ENCODE assay signal across 8 cellular contexts in genomic region chr16:57802635-57803412, GRCh38. TPM values are rescaled to one million over a fixed set of nuclear protein-coding genes. Genes with fewer than 3 reads are reported as not detected.
A peak's percentile ranks its signal among the peaks of the same experiment; 100 is the strongest.
DNase-seq lines count a peak whose midpoint lies in the region; ATAC-seq and TF ChIP-seq lines count a peak whose summit lies in the region.

No MANE protein-coding gene starts in this region.

- no peaks in the 10 kb centered on the region for H3K36me3 Mint-ChIP-seq in activated T-helper 2 cell treated with anti-CD3 and anti-CD28 coated beads, Interferon-gamma antibody, Interleukin-2, Interleukin-4, amounts not matched to agents 10 μg/mL and 5 μg/mL and 100 μg/mL, durations not matched to agents 14 hours and 24 hours and 36 hours (ENCODE audit: low read depth)

- peaks cover 0 to 9% (median 0%) of the 10 kb centered on the region in 7 donors for H3K27me3 ChIP-seq in heart right ventricle

- no peaks in the 10 kb centered on the region for H3K9me3 ChIP-seq in heart right ventricle

- H3K4me1 Mint-ChIP-seq in activated T-helper 2 cell treated with anti-CD3 and anti-CD28 coated beads, Interferon-gamma antibody, Interleukin-2, Interleukin-4, amounts not matched to agents 10 μg/mL and 5 μg/mL and 100 μg/mL, durations not matched to agents 14 hours and 24 hours and 36 hours (ENCODE audit: low read depth) = peaks cover 24% of the 10 kb centered on the region

- H3K36me3 ChIP-seq in heart right ventricle = peaks cover 0 to 4% (median 0%) of the 10 kb centered on the region in 9 donors

- peak overlapping the region; percentile 78 for H3K4me3 Mint-ChIP-seq in activated T-helper 2 cell treated with anti-CD3 and anti-CD28 coated beads, Interferon-gamma antibody, Interleukin-2, Interleukin-4, amounts not matched to agents 10 μg/mL and 5 μg/mL and 100 μg/mL, durations not matched to agents 14 hours and 24 hours and 36 hours (ENCODE audit: low read depth)

- H3K27me3 Mint-ChIP-seq in activated T-helper 2 cell treated with anti-CD3 and anti-CD28 coated beads, Interferon-gamma antibody, Interleukin-2, Interleukin-4, amounts not matched to agents 10 μg/mL and 5 μg/mL and 100 μg/mL, durations not matched to agents 14 hours and 24 hours and 36 hours (ENCODE audit: low read depth) = peaks cover 63% of the 10 kb centered on the region

- H3K27ac Mint-ChIP-seq in activated T-helper 2 cell treated with anti-CD3 and anti-CD28 coated beads, Interferon-gamma antibody, Interleukin-2, Interleukin-4, amounts not matched to agents 10 μg/mL and 5 μg/mL and 100 μg/mL, durations not matched to agents 14 hours and 24 hours and 36 hours = peak overlapping the region; percentile 73

- peak overlapping the region in 9 of 10 donors; percentile 51 to 85 (median 67) for H3K4me3 ChIP-seq in heart right ventricle

- DNase-seq in activated CD8-positive, alpha-beta memory T cell treated with anti-CD3 and anti-CD28 coated beads, Interleukin-2, amount 50 U/mL, for 48 hours = peak; percentile 58
- no peak for DNase-seq in activated CD8-positive, alpha-beta memory T cell treated with anti-CD3 and anti-CD28 coated beads for 24 hours
- DNase-seq in activated T-helper 2 cell treated with anti-CD3 and anti-CD28 coated beads, Interferon-gamma antibody, Interleukin-2, Interleukin-4, amounts not matched to agents 10 μg/mL and 5 μg/mL and 100 μg/mL, durations not matched to agents 14 hours and 24 hours and 36 hours (ENCODE audit: low spot score) = no peak
- DNase-seq in heart right ventricle = peak in 1 of 2 donors; percentile 30
- peak; percentile 97 for DNase-seq in pons (ENCODE audit: low spot score)
- DNase-seq in posterior vena cava (ENCODE audit: low spot score) = no peak
- no peak for DNase-seq in stimulated activated CD4-positive, alpha-beta T cell treated with anti-CD3 and anti-CD28 coated beads, Interleukin-4, amount 100 ng/mL, for 1 hour
- DNase-seq in NCI-H187 treated with DMSO at 0.1 percent for 48 hours (lab: John Stamatoyannopoulos, UW) = no peak

- ATAC-seq in heart right ventricle = peak; percentile 0 to 32 (median 16)

- peaks cover 34 to 78% (median 65%) of the 10 kb centered on the region in 9 donors for H3K4me1 ChIP-seq in heart right ventricle

- no peaks in the 10 kb centered on the region for H3K9me3 Mint-ChIP-seq in activated T-helper 2 cell treated with anti-CD3 and anti-CD28 coated beads, Interferon-gamma antibody, Interleukin-2, Interleukin-4, amounts not matched to agents 10 μg/mL and 5 μg/mL and 100 μg/mL, durations not matched to agents 14 hours and 24 hours and 36 hours

- peak overlapping the region; percentile 89 to 99 (median 96) for H3K27ac ChIP-seq in heart right ventricle

- intact Hi-C loops in activated T-helper 2 cell treated with anti-CD3 and anti-CD28 coated beads, Interferon-gamma antibody, Interleukin-2, Interleukin-4, amounts not matched to agents 10 μg/mL and 5 μg/mL and 100 μg/mL, durations not matched to agents 14 hours and 24 hours and 36 hours (cut with micrococcal nuclease) = no loop called here
- intact Hi-C loops in heart right ventricle (cut with DNase I) (loop anchor here in 6 of 10 donors (2.0 to 5.0 kb wide), 6 partner anchors 26 to 199 kb away; partner anchors contain the start of genes USB1 (in 2 of the 6), ZNF319 (in 2 of the 6) and KATNB1 (in 1 of the 6)), posterior vena cava (cut with DNase I) (loop anchor here (5.0 kb wide), 2 partner anchors 59 to 851 kb away; no protein-coding TSS in a partner anchor)

- TF ChIP-seq CTCF in heart right ventricle (IDR thresholded peaks at IDR 0.05) = peak in 1 of 9 donors; percentile 0

- WGBS in heart right ventricle, 2 donors = 18 to 19% methylated on average over 34 to 35 of the region's 35 CpGs

RNA-seq across cellular contexts. Expression of gene KIFC3, which starts 0.5 kb away (rescaled TPM):
- 0.16 and 0.52 TPM in 2 replicates for total RNA-seq in activated T-helper 2 cell treated with anti-CD3 and anti-CD28 coated beads, Interferon-gamma antibody, Interleukin-2, Interleukin-4, amounts not matched to agents 10 μg/mL and 5 μg/mL and 100 μg/mL, durations not matched to agents 14 hours and 24 hours and 36 hours
- 10 to 100 TPM; 42.5 to 91.4 (median 63.5) TPM for total RNA-seq in heart right ventricle
- polyA plus RNA-seq in heart right ventricle = 10 to 100 TPM; 47.4 to 97.4 TPM
- total RNA-seq in posterior vena cava = 10 to 100 TPM; 63.9 to 67.7 TPM

Comparison
In these comparisons a context has a peak if more than half of its experiments do, and no peak if none do; other contexts are left out.
1. DNase-seq: peak in activated CD8-positive, alpha-beta memory T cell treated with anti-CD3 and anti-CD28 coated beads, Interleukin-2, amount 50 U/mL, for 48 hours (single experiment) and pons (single experiment); none in activated CD8-positive, alpha-beta memory T cell treated with anti-CD3 and anti-CD28 coated beads for 24 hours (single experiment), activated T-helper 2 cell treated with anti-CD3 and anti-CD28 coated beads, Interferon-gamma antibody, Interleukin-2, Interleukin-4, amounts not matched to agents 10 μg/mL and 5 μg/mL and 100 μg/mL, durations not matched to agents 14 hours and 24 hours and 36 hours (single experiment), posterior vena cava (single experiment), stimulated activated CD4-positive, alpha-beta T cell treated with anti-CD3 and anti-CD28 coated beads, Interleukin-4, amount 100 ng/mL, for 1 hour (single experiment) and NCI-H187 treated with DMSO at 0.1 percent for 48 hours (single experiment).
2. RNA of gene KIFC3, which starts 0.5 kb away (total RNA-seq): 42.5 to 91.4 TPM in heart right ventricle and 63.9 to 67.7 TPM in posterior vena cava; 0.16 to 0.52 TPM in activated T-helper 2 cell treated with anti-CD3 and anti-CD28 coated beads, Interferon-gamma antibody, Interleukin-2, Interleukin-4, amounts not matched to agents 10 μg/mL and 5 μg/mL and 100 μg/mL, durations not matched to agents 14 hours and 24 hours and 36 hours; every median in the first group is over 10 times any median in the second.